ENCODE assay signal across 8 cellular contexts in the genomic region with DNA sequence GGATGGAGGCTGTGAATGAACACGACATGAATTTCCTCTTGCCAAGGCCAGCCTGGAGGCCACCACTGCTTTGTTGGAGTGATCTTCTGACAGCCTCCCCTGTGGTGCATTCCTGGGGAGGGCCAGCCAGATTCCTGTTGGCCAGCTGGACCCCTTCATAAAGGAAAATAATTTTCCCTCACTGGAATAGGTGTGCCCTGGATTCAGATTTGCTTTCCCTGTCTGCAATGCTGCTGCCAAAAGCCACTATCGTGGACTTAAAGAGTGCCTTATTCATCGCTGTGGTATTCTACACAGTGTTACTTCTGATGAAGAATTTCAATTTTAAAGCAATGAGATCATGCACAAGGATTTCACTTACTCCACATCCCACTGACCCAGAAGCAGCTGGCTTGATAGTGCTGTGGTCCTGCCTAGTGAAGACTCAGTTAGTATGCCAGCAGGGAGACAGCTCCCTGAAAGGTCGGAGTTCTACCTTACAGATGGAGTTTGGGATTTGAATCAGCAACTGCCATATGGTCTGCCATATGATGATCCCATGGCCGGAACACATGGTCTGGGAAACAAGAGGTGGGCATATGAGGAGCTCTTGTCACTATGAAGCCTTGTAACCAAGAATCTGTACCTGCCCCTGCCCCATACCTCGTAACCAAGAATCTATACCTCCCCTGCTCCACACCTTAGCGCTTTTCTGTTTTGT.
DNase-seq lines count a peak whose midpoint lies in the region; ATAC-seq and TF ChIP-seq lines count a peak whose summit lies in the region.

No MANE protein-coding gene starts in this region.

- H3K4ac ChIP-seq in IMR-90 (ENCODE audit: low read depth, low read length) = peak overlapping the region; percentile 82

- H3K14ac ChIP-seq in IMR-90 (replicated peaks; ENCODE audit: low read depth, low read length) = peak overlapping the region; percentile 33; the same call in 1 of the 2 replicates

- peak overlapping the region; percentile 10; the same call in 1 of the 2 replicates for H3K23ac ChIP-seq in IMR-90 (ENCODE audit: low read depth, low read length)

- H3K4me1 ChIP-seq in IMR-90 (ENCODE audit: control insufficient read depth, insufficient read depth, low read length) = peaks cover 14% of the 10 kb centered on the region

- peak overlapping the region; percentile 97; the same call in 2 of the 3 replicates for H2BK15ac ChIP-seq in IMR-90 (ENCODE audit: low read depth, low read length)

- peak overlapping the region; percentile 47 for H3K18ac ChIP-seq in IMR-90 (ENCODE audit: low read depth, low read length)

- WGBS in IMR-90 (ENCODE audit: extremely low coverage in 2 of 2, insufficient read length in 1 of 2), 2 experiments = no CpG with 5 or more reads among the region's 7 CpGs
- 75 to 76% methylated on average over 7 of the region's 7 CpGs for WGBS in lower leg skin, 2 donors

- ATAC-seq in IMR-90 (ENCODE audit: low read depth) (peak; percentile 97), GM18511 (IDR thresholded peaks at IDR 0.05; ENCODE audit: unreplicated experiment) (no peak), GM18867 (IDR thresholded peaks at IDR 0.05; ENCODE audit: unreplicated experiment) (no peak)

- H3K4me1 Mint-ChIP-seq in Calu3 (ENCODE audit: low read depth, unreplicated experiment) = no peaks in the 10 kb centered on the region

- H2AK5ac ChIP-seq in IMR-90 (ENCODE audit: low read depth, low read length) = peak overlapping the region; percentile 60

- peak overlapping the region; percentile 82 for H2BK120ac ChIP-seq in IMR-90 (ENCODE audit: low read depth, low read length)

- peak overlapping the region; percentile 66 for H2AFZ ChIP-seq in IMR-90 (replicated peaks; ENCODE audit: low read length, poor library complexity)

- H3K27ac ChIP-seq in IMR-90 (ENCODE audit: insufficient read depth, low read length) = peak overlapping the region; percentile 69

- peak; percentile 92 for DNase-seq in AG08395 (ENCODE audit: low spot score)
- peak; percentile 96 for DNase-seq in IMR-90
- DNase-seq in astrocyte of the cerebellum (ENCODE audit: low read depth) = peak; percentile 78
- peak; percentile 15 to 81 for DNase-seq in lower leg skin (ENCODE audit: low spot score in 2 of 2)
- DNase-seq in pons (ENCODE audit: low spot score) = no peak
- DNase-seq in Calu3 = no peak

- H4K20me1 ChIP-seq in IMR-90 (ENCODE audit: insufficient read depth, low read length) = peaks cover 4% of the 10 kb centered on the region; the same call in 1 of the 2 replicates

- CTCF ChIA-PET in IMR-90 (lab: Yijun Ruan, JAX) (interaction anchor here (2.2 to 2.5 kb wide), 2 partner anchors 16 to 19 kb away, joined by 6 to 13 read pairs; no protein-coding TSS in a partner anchor), Calu3 (lab: Charles Lee) (no interaction called here)

- H3K27me3 Mint-ChIP-seq in Calu3 (ENCODE audit: unreplicated experiment) = peaks cover 15% of the 10 kb centered on the region

- H2BK20ac ChIP-seq in IMR-90 (ENCODE audit: low read depth, low read length) = peak overlapping the region; percentile 91

- in situ Hi-C loops in IMR-90 (cut with MboI; ENCODE audit: low sequenced_read_pairs) = no loop called here
- in situ Hi-C loops in astrocyte of the cerebellum (cut with HindIII; ENCODE audit: low sequenced_read_pairs) = no loop called here

- H3K9me1 ChIP-seq in IMR-90 (ENCODE audit: insufficient read depth, low read length) = peaks cover 19% of the 10 kb centered on the region

- TF ChIP-seq POLR2A in IMR-90 (IDR thresholded peaks at IDR 0.05; ENCODE audit: low read depth, low read length) (no peak; the same call in 1 of the 2 replicates), lower leg skin (IDR thresholded peaks at IDR 0.05) (no peak)

- dilution Hi-C loops in IMR-90 (cut with HindIII; ENCODE audit: low sequenced_read_pairs, unreplicated experiment) = no loop called here

- H3K27me3 ChIP-seq in IMR-90 (ENCODE audit: control insufficient read depth, insufficient read depth, low read length) = peaks cover 4% of the 10 kb centered on the region

- intact Hi-C loops in IMR-90 (cut with micrococcal nuclease) = loop anchor here (5.0 kb wide), 2 partner anchors 105 to 145 kb away; a partner anchor contains a TSS
- intact Hi-C loops in lower leg skin (cut with DNase I; ENCODE audit: low total_unique reads) = no loop called here
- intact Hi-C loops in Calu3 (cut with micrococcal nuclease; ENCODE audit: unreplicated experiment) = no loop called here

- peak overlapping the region; percentile 67 for H2AK9ac ChIP-seq in IMR-90 (replicated peaks; ENCODE audit: low read depth, low read length, poor library complexity)

- TF ChIP-seq CTCF in IMR-90 (conservative IDR thresholded peaks at IDR 0.05; ENCODE audit: low read depth, low read length) (no peak), astrocyte of the cerebellum (IDR thresholded peaks at IDR 0.05; ENCODE audit: low read depth, low read length, missing control alignments) (no peak), lower leg skin (IDR thresholded peaks at IDR 0.05) (no peak), Calu3 (IDR thresholded peaks at IDR 0.05; ENCODE audit: unreplicated experiment) (no peak)

- no peak overlapping the region for H3K27ac Mint-ChIP-seq in Calu3 (ENCODE audit: unreplicated experiment)

- peak overlapping the region; percentile 18 for H3K4me2 ChIP-seq in IMR-90 (ENCODE audit: low read depth, low read length)

- peak overlapping the region; percentile 43 to 81; a peak in 3 of 4 replicates for H4K8ac ChIP-seq in IMR-90 (ENCODE audit: low read depth in 2 of 2, low read length in 2 of 2)

- H4K91ac ChIP-seq in IMR-90 (ENCODE audit: insufficient read depth, low read depth, low read length) = peak overlapping the region; percentile 90

- no peaks in the 10 kb centered on the region for H3K9me3 Mint-ChIP-seq in Calu3 (ENCODE audit: low read depth, unreplicated experiment)

- peak overlapping the region; percentile 16; the same call in 1 of the 2 replicates for H3K56ac ChIP-seq in IMR-90 (ENCODE audit: extremely low read depth, insufficient read depth, low read length)

- peak overlapping the region; percentile 6; the same call in 1 of the 2 replicates for H4K5ac ChIP-seq in IMR-90 (ENCODE audit: low read depth, low read length)

- no peaks in the 10 kb centered on the region for H3K36me3 ChIP-seq in IMR-90 (ENCODE audit: control insufficient read depth, insufficient read depth, low read length)

- TF ChIP-seq RAD21 in IMR-90 (IDR thresholded peaks at IDR 0.05; ENCODE audit: low read length) = no peak

- no peaks in the 10 kb centered on the region for H3K36me3 Mint-ChIP-seq in Calu3 (ENCODE audit: insufficient read depth, unreplicated experiment)

- no peak overlapping the region for H3K4me3 Mint-ChIP-seq in Calu3 (ENCODE audit: low read depth, unreplicated experiment)

- POLR2A ChIA-PET in IMR-90 (lab: Charles Lee; ENCODE audit: unreplicated experiment) = no interaction called here

- H3K4me3 ChIP-seq in IMR-90 (ENCODE audit: insufficient read depth, low read depth, low read length) (no peak overlapping the region), astrocyte of the cerebellum (ENCODE audit: low read depth, low read length) (no peak overlapping the region), lower leg skin (ENCODE audit: low read depth, poor library complexity, severe bottlenecking) (no peak overlapping the region)

- BruUV-seq in IMR-90 (replicated peaks; lab: Mats Ljungman, UMichigan) = no TSS peak
- no TSS peak for BruUV-seq in Calu3 (replicated peaks; lab: Mats Ljungman, UMichigan)

- H3K9me3 ChIP-seq in IMR-90 (ENCODE audit: control insufficient read depth, insufficient read depth, low read length) = no peaks in the 10 kb centered on the region

- peak overlapping the region; percentile 77 for H2BK5ac ChIP-seq in IMR-90 (ENCODE audit: low read depth, low read length, poor library complexity, severe bottlenecking)

- H3K9ac ChIP-seq in IMR-90 (ENCODE audit: low read depth, low read length) = peak overlapping the region; percentile 14; the same call in 1 of the 2 replicates

- no peaks in the 10 kb centered on the region for H3K79me1 ChIP-seq in IMR-90 (ENCODE audit: low read depth in 1 of 2, low read length in 2 of 2)

TF ChIP-seq in IMR-90, 13 proteins besides CTCF, POLR2A, EP300 and RAD21:
- TF ChIP-seq, protein P1, sequence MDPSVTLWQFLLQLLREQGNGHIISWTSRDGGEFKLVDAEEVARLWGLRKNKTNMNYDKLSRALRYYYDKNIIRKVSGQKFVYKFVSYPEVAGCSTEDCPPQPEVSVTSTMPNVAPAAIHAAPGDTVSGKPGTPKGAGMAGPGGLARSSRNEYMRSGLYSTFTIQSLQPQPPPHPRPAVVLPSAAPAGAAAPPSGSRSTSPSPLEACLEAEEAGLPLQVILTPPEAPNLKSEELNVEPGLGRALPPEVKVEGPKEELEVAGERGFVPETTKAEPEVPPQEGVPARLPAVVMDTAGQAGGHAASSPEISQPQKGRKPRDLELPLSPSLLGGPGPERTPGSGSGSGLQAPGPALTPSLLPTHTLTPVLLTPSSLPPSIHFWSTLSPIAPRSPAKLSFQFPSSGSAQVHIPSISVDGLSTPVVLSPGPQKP (IDR thresholded peaks at IDR 0.05; ENCODE audit: borderline replicate concordance, low read depth, low read length) = no peak
- TF ChIP-seq MXI1 (IDR thresholded peaks at IDR 0.05; ENCODE audit: borderline replicate concordance, low read depth, low read length) (no peak), MAFK (IDR thresholded peaks at IDR 0.05; ENCODE audit: low read depth, low read length) (peak; percentile 21; the same call in 1 of the 2 replicates), BHLHE40 (IDR thresholded peaks at IDR 0.05; ENCODE audit: low read depth, low read length) (no peak), RFX5 (IDR thresholded peaks at IDR 0.05; ENCODE audit: low read depth, low read length) (no peak), CEBPB (IDR thresholded peaks at IDR 0.05; ENCODE audit: low read depth, low read length) (peak; percentile 60), FOS (IDR thresholded peaks at IDR 0.05; ENCODE audit: low read depth, low read length) (peak; percentile 47; the same call in 1 of the 2 replicates), RCOR1 (IDR thresholded peaks at IDR 0.05; ENCODE audit: insufficient replicate concordance, low read length) (peak; percentile 12), NFE2L2 (IDR thresholded peaks at IDR 0.05; ENCODE audit: low read depth, low read length) (no peak), MAZ (IDR thresholded peaks at IDR 0.05; ENCODE audit: borderline replicate concordance, low read depth, low read length) (no peak), SMC3 (IDR thresholded peaks at IDR 0.05; ENCODE audit: low read depth, low read length) (no peak), CHD1 (IDR thresholded peaks at IDR 0.05; ENCODE audit: low read depth, low read length) (no peak)
- TF ChIP-seq, protein P2, sequence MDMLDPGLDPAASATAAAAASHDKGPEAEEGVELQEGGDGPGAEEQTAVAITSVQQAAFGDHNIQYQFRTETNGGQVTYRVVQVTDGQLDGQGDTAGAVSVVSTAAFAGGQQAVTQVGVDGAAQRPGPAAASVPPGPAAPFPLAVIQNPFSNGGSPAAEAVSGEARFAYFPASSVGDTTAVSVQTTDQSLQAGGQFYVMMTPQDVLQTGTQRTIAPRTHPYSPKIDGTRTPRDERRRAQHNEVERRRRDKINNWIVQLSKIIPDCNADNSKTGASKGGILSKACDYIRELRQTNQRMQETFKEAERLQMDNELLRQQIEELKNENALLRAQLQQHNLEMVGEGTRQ (IDR thresholded peaks at IDR 0.05; ENCODE audit: low read depth, low read length) = no peak

Comparison
In these comparisons a context has a peak if more than half of its experiments do, and no peak if none do; other contexts are left out.
1. DNase-seq: peak in AG08395 (single experiment), IMR-90 (single experiment), astrocyte of the cerebellum (single experiment) and lower leg skin (2 of 2); none in pons (single experiment) and Calu3 (single experiment).